ENCODE assay signal across 34 cellular contexts in genomic region chr16:13063457-13063856, GRCh38.
"Had no signal": no experiment of that assay in that cellular context is flagged by ENCODE, and none has a peak within 500 bp of the region (broad histone marks: within the 10 kb centered on the region; RNA-seq: fewer than 3 reads in every experiment).

No MANE protein-coding gene starts in this region.

- DNase-seq: activated B cell treated with CpG ODN at 0.5 μM for 24 hours; activated CD4-positive, alpha-beta memory T cell treated with anti-CD3 and anti-CD28 coated beads for 36 hours; activated CD4-positive, alpha-beta T cell treated with anti-CD3 and anti-CD28 coated beads for 4 hours; activated CD4-positive, alpha-beta T cell treated with anti-CD3 and anti-CD28 coated beads, Interleukin-2, amount 10 ng/mL, durations not matched to agents 24 days and 14 days; activated CD4-positive, alpha-beta T cell treated with anti-CD3 and anti-CD28 coated beads, Interleukin-2, amount 50 U/mL, for 1 hour; activated CD4-positive, alpha-beta T cell treated with anti-CD3 and anti-CD28 coated beads, Interleukin-2, amount 50 U/mL, for 4 hours; activated CD4-positive, CD25-positive, alpha-beta regulatory T cell treated with anti-CD3 and anti-CD28 coated beads, Interleukin-2, amount 50 U/mL, for 72 hours; activated CD8-positive, alpha-beta memory T cell treated with anti-CD3 and anti-CD28 coated beads, Interleukin-2, amount 50 U/mL, for 4 hours; activated CD8-positive, alpha-beta T cell treated with anti-CD3 and anti-CD28 coated beads for 36 hours; activated effector memory CD4-positive, alpha-beta T cell treated with anti-CD3 and anti-CD28 coated beads, Interleukin-2, amount 50 U/mL, for 16 hours; activated gamma-delta T cell treated with Interleukin-2 at 50 U/mL for 16 hours; activated naive CD4-positive, alpha-beta T cell; activated naive CD4-positive, alpha-beta T cell treated with anti-CD3 and anti-CD28 coated beads for 36 hours; activated naive CD4-positive, alpha-beta T cell treated with anti-CD3 and anti-CD28 coated beads, Interleukin-2, amount 50 U/mL, for 16 hours; activated naive CD8-positive, alpha-beta T cell treated with anti-CD3 and anti-CD28 coated beads for 36 hours; activated T-cell treated with anti-CD3 and anti-CD28 coated beads for 4 hours; activated T-cell treated with anti-CD3 and anti-CD28 coated beads, Interleukin-2, amount 50 U/mL, for 1 hour; activated T-cell treated with anti-CD3 and anti-CD28 coated beads, Interleukin-2, amount 50 U/mL, for 4 hours; activated T-cell treated with anti-CD3 and anti-CD28 coated beads, Interleukin-2, amount 50 U/mL, for 72 hours; adrenal gland; amniotic stem cell; aorta; body of pancreas; brain microvascular endothelial cell; caudate nucleus; cerebellar nuclear complex; T-helper 2 cell; T-helper 9 cell had no signal

- FAIRE-seq: astrocyte, TTC549 had no signal

- H3K9me3 ChIP-seq: adrenal gland, body of pancreas, breast epithelium had no signal

- H3K27me3 ChIP-seq: adrenal gland, body of pancreas, brain microvascular endothelial cell, breast epithelium had no signal

- ATAC-seq: activated CD8-positive, alpha-beta T cell treated with anti-CD3 and anti-CD28 coated beads for 36 hours; activated naive CD4-positive, alpha-beta T cell treated with anti-CD3 and anti-CD28 coated beads, Interleukin-2, amount 50 U/mL, for 72 hours; activated T-cell treated with anti-CD3 and anti-CD28 coated beads, Interleukin-2, amount 50 U/mL, for 4 hours; activated T-cell treated with anti-CD3 and anti-CD28 coated beads, Interleukin-2, amount 50 U/mL, for 72 hours; activated T-helper 17 cell treated with anti-CD3 and anti-CD28 coated beads, Interleukin-2, amount 50 U/mL, for 72 hours; body of pancreas had no signal

- H3K36me3 ChIP-seq: adrenal gland, brain microvascular endothelial cell, breast epithelium had no signal

- H3K4me1 ChIP-seq: adrenal gland, body of pancreas, breast epithelium had no signal

- H3K27ac ChIP-seq: adrenal gland, body of pancreas, brain microvascular endothelial cell, breast epithelium, VCaP had no signal

- H3K4me3 ChIP-seq: adrenal gland, body of pancreas, breast epithelium had no signal
